In the genomic region with DNA sequence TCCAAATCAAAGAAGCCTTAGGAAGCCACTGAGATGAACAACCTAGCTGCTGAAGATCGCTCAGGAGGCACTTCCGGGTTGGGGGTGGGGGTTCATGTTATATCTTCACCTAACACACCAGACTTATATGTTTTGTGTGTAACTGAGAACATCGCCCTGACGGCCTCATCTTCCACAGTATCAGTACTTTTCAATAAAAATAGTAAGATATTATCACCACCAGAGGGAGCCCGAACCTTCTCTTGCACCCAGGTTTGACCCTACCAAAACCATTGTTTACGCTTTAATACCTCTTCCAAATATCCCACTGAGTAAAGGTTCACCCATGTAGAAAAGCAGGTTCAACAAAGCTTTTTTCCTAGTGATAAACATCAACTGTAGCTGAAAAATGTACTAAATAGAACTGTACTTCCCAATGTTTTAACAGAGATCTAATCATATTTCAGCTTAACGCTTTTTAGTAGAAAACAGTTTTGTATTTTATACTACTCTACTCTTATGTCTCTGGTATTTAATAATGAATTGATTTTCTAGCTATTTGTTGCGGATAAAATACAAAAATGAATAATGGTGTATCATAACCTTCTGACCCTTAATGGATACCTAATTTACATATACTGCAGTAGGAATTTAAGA, we compare ENCODE assay signal across 8 cellular contexts.
DNase-seq lines count a peak whose midpoint lies in the region; ATAC-seq lines count a peak whose summit lies in the region.

No MANE protein-coding gene starts in this region.

- CTCF ChIA-PET in activated CD4-positive, alpha-beta memory T cell treated with anti-CD3 and anti-CD28 coated beads for 36 hours (lab: Charles Lee) = interaction anchor here (0.6 to 4.7 kb wide), 21 partner anchors 9 to 673 kb away, joined by 3 to 51 read pairs (median 4); partner anchors contain the start of gene EPB41L4A

- in situ Hi-C loops in Caki2 (cut with HindIII; ENCODE audit: low pct_unique_long_range_greater_than_20kb, low sequenced_read_pairs) = no loop called here

- no peak overlapping the region for H3K27ac Mint-ChIP-seq in activated CD4-positive, alpha-beta memory T cell treated with anti-CD3 and anti-CD28 coated beads for 36 hours

- DNase-seq in Caki2 (ENCODE audit: low read depth) (peak; percentile 23), NCI-H345 (lab: John Stamatoyannopoulos, UW) (peak; percentile 43), germinal center (ENCODE audit: low spot score) (peak; percentile 51), pons (ENCODE audit: low spot score) (peak; percentile 72), GOT3 (lab: John Stamatoyannopoulos, UW) (no peak)
- DNase-seq in activated CD4-positive, alpha-beta memory T cell treated with anti-CD3 and anti-CD28 coated beads for 36 hours = peak; percentile 33

- H3K27me3 Mint-ChIP-seq in activated CD4-positive, alpha-beta memory T cell treated with anti-CD3 and anti-CD28 coated beads for 36 hours = peaks cover 10% of the 10 kb centered on the region

- no peaks in the 10 kb centered on the region for H3K9me3 Mint-ChIP-seq in activated CD4-positive, alpha-beta memory T cell treated with anti-CD3 and anti-CD28 coated beads for 36 hours

- H3K4me3 Mint-ChIP-seq in activated CD4-positive, alpha-beta memory T cell treated with anti-CD3 and anti-CD28 coated beads for 36 hours = no peak overlapping the region

- ATAC-seq in GM19043 (IDR thresholded peaks at IDR 0.05; ENCODE audit: low read depth, unreplicated experiment) = peak; percentile 86
- peak; percentile 63 for ATAC-seq in HG03196 (IDR thresholded peaks at IDR 0.05; ENCODE audit: unreplicated experiment)

- POLR2A ChIA-PET in activated CD4-positive, alpha-beta memory T cell treated with anti-CD3 and anti-CD28 coated beads for 36 hours (lab: Charles Lee) = no interaction called here

- no peaks in the 10 kb centered on the region for H3K36me3 Mint-ChIP-seq in activated CD4-positive, alpha-beta memory T cell treated with anti-CD3 and anti-CD28 coated beads for 36 hours

- intact Hi-C loops in activated CD4-positive, alpha-beta memory T cell treated with anti-CD3 and anti-CD28 coated beads for 36 hours (cut with micrococcal nuclease) = loop anchor here (1.0 to 2.0 kb wide), 3 partner anchors 11 to 582 kb away; no protein-coding TSS in a partner anchor

- peaks cover 2% of the 10 kb centered on the region for H3K4me1 Mint-ChIP-seq in activated CD4-positive, alpha-beta memory T cell treated with anti-CD3 and anti-CD28 coated beads for 36 hours (ENCODE audit: low read depth)
